ENCODE assay signal across 11 cellular contexts in the genomic region with DNA sequence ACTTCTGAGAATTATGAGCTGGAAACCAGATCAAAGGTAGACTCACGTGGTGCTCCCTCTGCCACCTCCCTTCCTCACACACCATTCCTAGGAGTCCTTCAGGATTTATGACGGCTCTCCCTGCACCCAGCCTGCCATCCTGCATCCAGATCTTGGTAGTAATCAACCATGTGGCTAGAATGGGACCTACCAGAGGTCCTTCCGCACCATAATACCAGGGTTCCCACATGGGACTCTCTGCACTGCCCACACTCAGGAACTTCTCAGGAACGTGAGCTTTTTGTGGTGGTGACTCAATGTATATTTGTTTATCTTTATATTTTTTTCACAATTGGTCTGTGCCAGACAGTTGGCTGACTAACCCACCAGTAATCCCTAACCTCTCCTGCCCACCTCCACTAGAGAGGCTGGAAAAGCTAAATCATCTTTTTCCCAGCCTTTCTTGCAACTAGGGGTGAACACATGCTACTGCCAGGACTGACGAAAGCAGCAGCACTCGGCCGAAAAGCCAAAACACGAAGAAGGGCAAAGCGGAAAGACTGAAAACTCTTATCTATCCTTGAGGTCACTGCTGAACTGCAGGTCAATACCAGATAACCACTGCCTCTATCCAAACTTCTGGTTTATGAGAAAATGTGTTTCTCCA.
A peak's percentile ranks its signal among the peaks of the same experiment; 100 is the strongest.
DNase-seq lines count a peak whose midpoint lies in the region; ATAC-seq, FAIRE-seq and TF ChIP-seq lines count a peak whose summit lies in the region.
"Had no signal": no experiment of that assay in that cellular context is flagged by ENCODE, and none has a peak within 500 bp of the region (broad histone marks: within the 10 kb centered on the region; RNA-seq: fewer than 3 reads in every experiment).

No MANE protein-coding gene starts in this region.

- no peaks in the 10 kb centered on the region for H3K27me3 ChIP-seq in adipocyte (replicated peaks; ENCODE audit: control insufficient read depth, insufficient read depth, low read length)
- H3K27me3 ChIP-seq in vagina, result no peaks in the 10 kb centered on the region
- H3K27me3 ChIP-seq: ovary, Peyer's patch, transverse colon had no signal

- TF ChIP-seq CTCF in vagina (IDR thresholded peaks at IDR 0.05), result no peak

- H3K9ac ChIP-seq in adipocyte (ENCODE audit: low read length), result peak overlapping the region; percentile 17

- no peak for ATAC-seq in HG03460 (IDR thresholded peaks at IDR 0.05; ENCODE audit: unreplicated experiment)

- intact Hi-C loops in vagina (cut with DNase I), result no loop called here

- H3K36me3 ChIP-seq in adipocyte (ENCODE audit: control insufficient read depth, insufficient read depth, low read length, severe bottlenecking) (no peaks in the 10 kb centered on the region), vagina (no peaks in the 10 kb centered on the region)
- H3K36me3 ChIP-seq: ovary, Peyer's patch, transverse colon had no signal

- FAIRE-seq in HTR-8/SVneo (lab: Jason Lieb, UNC), result peak; percentile 70

- H3K27ac ChIP-seq in vagina, result no peak overlapping the region
- H3K27ac ChIP-seq: ovary, transverse colon had no signal

- peaks cover 11% of the 10 kb centered on the region for H3K4me1 ChIP-seq in adipocyte (ENCODE audit: control insufficient read depth, insufficient read depth, low read length)
- peaks cover 25% of the 10 kb centered on the region for H3K4me1 ChIP-seq in vagina

- no peak for TF ChIP-seq POLR2A in vagina (IDR thresholded peaks at IDR 0.05)

- no peaks in the 10 kb centered on the region for H3K9me3 ChIP-seq in adipocyte (ENCODE audit: control insufficient read depth, low read length)
- no peaks in the 10 kb centered on the region for H3K9me3 ChIP-seq in vagina
- H3K9me3 ChIP-seq: ovary, Peyer's patch, transverse colon had no signal

- H3K4me3 ChIP-seq in adipocyte (ENCODE audit: low read length) (peak overlapping the region; percentile 34), vagina (no peak overlapping the region)
- H3K4me3 ChIP-seq: ovary, Peyer's patch, transverse colon had no signal

- DNase-seq in COLO829 (ENCODE audit: low spot score), result peak; percentile 75
- DNase-seq in HTR-8/SVneo (ENCODE audit: insufficient read length, low spot score), result peak; percentile 83
- peak; percentile 88 for DNase-seq in adipocyte (ENCODE audit: low read depth)
- DNase-seq in lung microvascular endothelial cell (ENCODE audit: low read depth in 2 of 2), result peak; percentile 14 to 93
- DNase-seq in cerebellum (ENCODE audit: low spot score), result no peak
- no peak for DNase-seq in vagina (ENCODE audit: extremely low spot score in 2 of 2)
- no peak for DNase-seq in SKM-1 (lab: John Stamatoyannopoulos, UW; ENCODE audit: unreplicated experiment)
- DNase-seq: ovary, transverse colon had no signal

Comparison
In these comparisons a context has a peak if more than half of its experiments do, and no peak if none do; other contexts are left out.
1. DNase-seq: peak in COLO829 (single experiment), HTR-8/SVneo (single experiment), adipocyte (single experiment) and lung microvascular endothelial cell (2 of 2); none in cerebellum (single experiment), vagina (0 of 2) and SKM-1 (single experiment).